Comparison of ENCODE assay signal across 31 cellular contexts in genomic region chr19:1496714-1497577, GRCh38. TPM values are rescaled to one million over a fixed set of nuclear protein-coding genes. Genes with fewer than 3 reads are reported as not detected.
DNase-seq lines count a peak whose midpoint lies in the region; ATAC-seq, FAIRE-seq and TF ChIP-seq lines count a peak whose summit lies in the region.
"Had no signal": no experiment of that assay in that cellular context is flagged by ENCODE, and none has a peak within 500 bp of the region (broad histone marks: within the 10 kb centered on the region; RNA-seq: fewer than 3 reads in every experiment).

No MANE protein-coding gene starts in this region.

- H3K79me2 ChIP-seq in GM12878 (ENCODE audit: control insufficient read depth, insufficient read depth, low read length) = no peaks in the 10 kb centered on the region

- H3K4me3 Mint-ChIP-seq in Calu3 (ENCODE audit: low read depth, unreplicated experiment) = peak overlapping the region; percentile 53
- H3K4me3 Mint-ChIP-seq in osteocyte (ENCODE audit: unreplicated experiment) = no peak overlapping the region
- H3K4me3 Mint-ChIP-seq: CD4-positive, CD25-positive, alpha-beta regulatory T cell; H9; memory B cell; neural crest cell; stimulated activated memory B cell treated with anti-CD40 and anti-IgM and Interleukin-4, amounts not matched to agents 10 μg/mL and 1 μg/mL and 100 μg/mL, for 72 hours had no signal

- no peak overlapping the region for H3K27ac ChIP-seq in GM12878 (ENCODE audit: control insufficient read depth, insufficient read depth)
- H3K27ac ChIP-seq: gastrocnemius medialis, VCaP had no signal

- FAIRE-seq in GM12878 (lab: Jason Lieb, UNC) = no peak
- FAIRE-seq: urothelium cell line had no signal

- POLR2A ChIA-PET in GM12878 (lab: Charles Lee) = no interaction called here

- no peak for TF ChIP-seq CTCF in Calu3 (IDR thresholded peaks at IDR 0.05; ENCODE audit: unreplicated experiment)
- TF ChIP-seq CTCF in GM12878 (IDR thresholded peaks at IDR 0.05 in 2 of 3, conservative IDR thresholded peaks at IDR 0.05 in 1 of 3; ENCODE audit: control insufficient read depth in 2 of 3, extremely low read depth in 1 of 3, insufficient read depth in 1 of 3, low read depth in 3 of 3, low read length in 3 of 3) = no peak
- no peak for TF ChIP-seq CTCF in osteocyte (IDR thresholded peaks at IDR 0.05)

- no peak for TF ChIP-seq POLR2A in GM12878 (IDR thresholded peaks at IDR 0.05; ENCODE audit: low read depth, low read length)

- H2AFZ ChIP-seq in GM12878 (ENCODE audit: control insufficient read depth, low read depth, low read length) = no peak overlapping the region

- SMC1A ChIA-PET in GM12878 (lab: Charles Lee; ENCODE audit: uncharacterized antibody, unreplicated experiment) = no interaction called here

- WGBS in GM12878 (ENCODE audit: insufficient coverage, insufficient replicate concordance, low lambda C conversion rate, missing lambda C conversion rate) = 39% methylated on average over 30 of the region's 39 CpGs

- no peaks in the 10 kb centered on the region for H3K36me3 ChIP-seq in GM12878 (ENCODE audit: control insufficient read depth in 2 of 2, insufficient read depth in 2 of 2, low read length in 1 of 2)
- H3K36me3 ChIP-seq: gastrocnemius medialis had no signal

- no peaks in the 10 kb centered on the region for H3K9me3 Mint-ChIP-seq in Calu3 (ENCODE audit: low read depth, unreplicated experiment)
- H3K9me3 Mint-ChIP-seq in osteocyte (ENCODE audit: unreplicated experiment) = no peaks in the 10 kb centered on the region
- H3K9me3 Mint-ChIP-seq: CD4-positive, CD25-positive, alpha-beta regulatory T cell; memory B cell; neural crest cell; stimulated activated memory B cell treated with anti-CD40 and anti-IgM and Interleukin-4, amounts not matched to agents 10 μg/mL and 1 μg/mL and 100 μg/mL, for 72 hours had no signal

- H3K27ac Mint-ChIP-seq in Calu3 (ENCODE audit: unreplicated experiment) (no peak overlapping the region), osteocyte (ENCODE audit: unreplicated experiment) (no peak overlapping the region)
- H3K27ac Mint-ChIP-seq: CD4-positive, CD25-positive, alpha-beta regulatory T cell; memory B cell; stimulated activated memory B cell treated with anti-CD40 and anti-IgM and Interleukin-4, amounts not matched to agents 10 μg/mL and 1 μg/mL and 100 μg/mL, for 72 hours had no signal

- TF ChIP-seq EP300 in GM12878 (IDR thresholded peaks at IDR 0.05; ENCODE audit: borderline replicate concordance in 1 of 2, control insufficient read depth in 1 of 2, low read depth in 2 of 2, low read length in 2 of 2) = no peak

- peaks cover 5% of the 10 kb centered on the region for H3K36me3 Mint-ChIP-seq in Calu3 (ENCODE audit: insufficient read depth, unreplicated experiment)
- H3K36me3 Mint-ChIP-seq in osteocyte (ENCODE audit: unreplicated experiment) = no peaks in the 10 kb centered on the region
- H3K36me3 Mint-ChIP-seq: CD4-positive, CD25-positive, alpha-beta regulatory T cell; memory B cell; stimulated activated memory B cell treated with anti-CD40 and anti-IgM and Interleukin-4, amounts not matched to agents 10 μg/mL and 1 μg/mL and 100 μg/mL, for 72 hours had no signal

- RAD21 ChIA-PET in GM12878 (lab: Charles Lee; ENCODE audit: unreplicated experiment) = no interaction called here

- no peak overlapping the region for H3K4me3 ChIP-seq in GM12878
- H3K4me3 ChIP-seq: gastrocnemius medialis had no signal

- DNase-seq in Calu3 (no peak), GM12878 (ENCODE audit: low read depth, low spot score) (no peak), osteocyte (ENCODE audit: extremely low spot score, unreplicated experiment) (peak; percentile 79), NCI-H526 (lab: John Stamatoyannopoulos, UW) (no peak)
- DNase-seq in activated CD4-positive, alpha-beta T cell treated with anti-CD3 and anti-CD28 coated beads for 4 hours = no peak
- DNase-seq: activated CD4-positive, alpha-beta T cell treated with anti-CD3 and anti-CD28 coated beads for 48 hours; activated CD8-positive, alpha-beta memory T cell treated with anti-CD3 and anti-CD28 coated beads for 24 hours; activated effector memory CD4-positive, alpha-beta T cell treated with anti-CD3 and anti-CD28 coated beads, Interleukin-2, amount 50 U/mL, for 16 hours; CD4-positive, CD25-positive, alpha-beta regulatory T cell; cerebellar nuclear complex; DMS 273 treated with DMSO at 0.1 percent for 48 hours; gastrocnemius medialis; H9; hippocampal formation; left colon; NCI-H1092; NCI-H187 treated with DMSO at 0.1 percent for 48 hours; NCI-H2171 treated with DMSO at 0.1 percent for 48 hours; NCI-H524 treated with DMSO at 0.1 percent for 48 hours; stimulated activated CD4-positive, alpha-beta T cell treated with anti-CD3 and anti-CD28 coated beads, Interleukin-4, amount 100 ng/mL, for 4 hours; SW 1271; T-helper 9 cell had no signal

- no peak for TF ChIP-seq RAD21 in GM12878 (IDR thresholded peaks at IDR 0.05; ENCODE audit: insufficient read depth, low read depth, low read length)

- no peak overlapping the region for H3K9ac ChIP-seq in GM12878 (ENCODE audit: control insufficient read depth, insufficient read depth, low read length)

- H3K27me3 ChIP-seq in GM12878 (replicated peaks in 1 of 2; ENCODE audit: control insufficient read depth in 2 of 2, insufficient read depth in 2 of 2, low read length in 1 of 2) = no peaks in the 10 kb centered on the region

- H3K9me3 ChIP-seq in GM12878 (replicated peaks; ENCODE audit: control insufficient read depth, insufficient read depth, low read length) = no peaks in the 10 kb centered on the region
- H3K9me3 ChIP-seq: gastrocnemius medialis had no signal

- no peaks in the 10 kb centered on the region for H4K20me1 ChIP-seq in GM12878 (ENCODE audit: control insufficient read depth, insufficient read depth)

- peaks cover 11% of the 10 kb centered on the region for H3K27me3 Mint-ChIP-seq in Calu3 (ENCODE audit: unreplicated experiment)
- peaks cover 8% of the 10 kb centered on the region for H3K27me3 Mint-ChIP-seq in osteocyte (ENCODE audit: unreplicated experiment)

- no peaks in the 10 kb centered on the region for H3K4me1 ChIP-seq in GM12878 (ENCODE audit: control insufficient read depth, insufficient read depth, low read length)
- H3K4me1 ChIP-seq: gastrocnemius medialis had no signal

- in situ Hi-C loops in GM12878 (cut with MboI) = no loop called here

- intact Hi-C loops in Calu3 (cut with micrococcal nuclease; ENCODE audit: unreplicated experiment) (no loop called here), GM12878 (cut with micrococcal nuclease; ENCODE audit: unreplicated experiment) (no loop called here)

- BruUV-seq in Calu3 (replicated peaks; lab: Mats Ljungman, UMichigan) = no TSS peak
- no TSS peak for BruUV-seq in GM12878 (replicated peaks; lab: Mats Ljungman, UMichigan)

- CTCF ChIA-PET in Calu3 (lab: Charles Lee) (no interaction called here), GM12878 (lab: Yijun Ruan, JAX) (interaction anchor here (1.2 kb wide), 1 partner anchor 12 kb away, joined by 5 read pairs; no protein-coding TSS in a partner anchor)

- H3K4me2 ChIP-seq in GM12878 (ENCODE audit: control insufficient read depth, insufficient read depth) = no peak overlapping the region

- peaks cover 17% of the 10 kb centered on the region for H3K4me1 Mint-ChIP-seq in Calu3 (ENCODE audit: low read depth, unreplicated experiment)
- peaks cover under 1% of the 10 kb centered on the region for H3K4me1 Mint-ChIP-seq in osteocyte (ENCODE audit: unreplicated experiment)

- ATAC-seq in GM12878 = peak; percentile 32; the same call in 1 of the 3 replicates
- ATAC-seq: gastrocnemius medialis; Panc1; stimulated activated memory B cell treated with anti-CD40 and anti-IgM and Interleukin-4, amounts not matched to agents 10 μg/mL and 1 μg/mL and 100 μg/mL, for 72 hours had no signal

RNA-seq across cellular contexts. Expression of gene REEP6, which starts 6.0 kb away (rescaled TPM):
- total RNA-seq in Calu3 (2022) = 13.9 and 16.2 TPM in 2 replicates
- 0.27 TPM in 1 of 2 replicates, not detected in the other for total RNA-seq in GM12878 (2013; cell fraction: nucleolus; rRNA removed)
- total RNA-seq in GM12878 (2014; rRNA removed) = 0.27 and 0.45 TPM in 2 replicates
- 0.13 TPM in 1 of 2 replicates, not detected in the other for total RNA-seq in GM12878 (2014; rRNA removed; fragmentation: Illumina TruSeq; extraction: Trizol)
- 0.53 and 0.69 TPM in 2 replicates for total RNA-seq in GM12878 (2021)
- polyA plus RNA-seq in GM12878 (2011; ENCODE audit: low read depth) = not detected
- polyA plus RNA-seq in GM12878 (2011; rRNA removed) = 0.08 TPM in 1 of 2 replicates, not detected in the other
- polyA plus RNA-seq in GM12878 (2011; cell fraction: cytosol; rRNA removed) = 0.18 and 0.36 TPM in 2 replicates
- 0.24 and 0.28 TPM in 2 replicates for polyA plus RNA-seq in GM12878 (2011; cell fraction: nucleus; rRNA removed)
- 0.32 and 0.58 TPM in 2 replicates for polyA plus RNA-seq in GM12878 (2012)
- 0.06 TPM in 1 of 2 replicates, not detected in the other for polyA plus RNA-seq in GM12878 (2014; fragmentation: Illumina TruSeq; extraction: Trizol)
- polyA plus RNA-seq in GM12878 (2014; fragmentation: Nextera tagmentation; extraction: Ambion mirVana) = not detected
- 0.32 and 0.57 TPM in 2 replicates for polyA plus RNA-seq in GM12878 (2014; rRNA removed)
- polyA plus RNA-seq in GM12878 (2016; fragmentation: Nextera tagmentation; extraction: Ambion mirVana) = 1 to 10 TPM in 1 of 2 experiments, under 1 TPM in 1; 0.60 to 1.1 TPM
- not detected in 2 replicates for polyA minus RNA-seq in GM12878 (2011; rRNA and poly(A)+ RNA removed)
- not detected in 2 replicates for polyA minus RNA-seq in GM12878 (2011; cell fraction: cytosol; rRNA and poly(A)+ RNA removed)
- polyA minus RNA-seq in GM12878 (2011; cell fraction: nucleus; rRNA and poly(A)+ RNA removed) = not detected in 2 replicates
- 4.1 and 4.4 TPM in 2 replicates for total RNA-seq in osteocyte

RNA-seq across cellular contexts. Expression of gene PCSK4, which starts 6.8 kb away (rescaled TPM):
- total RNA-seq in Calu3 (2022) (4.5 and 5.5 TPM in 2 replicates), GM12878 (2014; rRNA removed) (0.40 and 0.60 TPM in 2 replicates), GM12878 (2014; rRNA removed; fragmentation: Illumina TruSeq; extraction: Trizol) (0.27 TPM in 1 of 2 replicates, not detected in the other), GM12878 (2021) (0.90 and 0.95 TPM in 2 replicates), osteocyte (3.2 and 5.7 TPM in 2 replicates)
- total RNA-seq in GM12878 (2013; cell fraction: nucleolus; rRNA removed) = 3.5 and 4.7 TPM in 2 replicates
- 0.26 TPM for polyA plus RNA-seq in GM12878 (2011; ENCODE audit: low read depth)
- polyA plus RNA-seq in GM12878 (2011; rRNA removed) (0.12 and 0.35 TPM in 2 replicates), GM12878 (2014; fragmentation: Illumina TruSeq; extraction: Trizol) (not detected in 2 replicates), GM12878 (2014; fragmentation: Nextera tagmentation; extraction: Ambion mirVana) (not detected), GM12878 (2014; rRNA removed) (0.99 and 1.6 TPM in 2 replicates), GM12878 (2016; fragmentation: Nextera tagmentation; extraction: Ambion mirVana) (under 1 TPM; 0.32 to 0.57 TPM)
- 0.28 and 0.38 TPM in 2 replicates for polyA plus RNA-seq in GM12878 (2011; cell fraction: cytosol; rRNA removed)
- polyA plus RNA-seq in GM12878 (2011; cell fraction: nucleus; rRNA removed) = 8.8 and 9.8 TPM in 2 replicates
- polyA plus RNA-seq in GM12878 (2012) = 4.1 and 4.7 TPM in 2 replicates
- 0.59 and 0.67 TPM in 2 replicates for polyA minus RNA-seq in GM12878 (2011; rRNA and poly(A)+ RNA removed)
- polyA minus RNA-seq in GM12878 (2011; cell fraction: cytosol; rRNA and poly(A)+ RNA removed) = not detected in 2 replicates
- 1.7 and 2.0 TPM in 2 replicates for polyA minus RNA-seq in GM12878 (2011; cell fraction: nucleus; rRNA and poly(A)+ RNA removed)

RNA-seq across cellular contexts. Expression of gene ADAMTSL5, which starts 15.9 kb away (rescaled TPM):
- 9.5 and 9.6 TPM in 2 replicates for total RNA-seq in Calu3 (2022)
- total RNA-seq in GM12878 (2013; cell fraction: nucleolus; rRNA removed) = not detected in 2 replicates
- total RNA-seq in GM12878 (2014; rRNA removed) = 0.17 TPM in 1 of 2 replicates, not detected in the other
- total RNA-seq in GM12878 (2014; rRNA removed; fragmentation: Illumina TruSeq; extraction: Trizol) = not detected in 2 replicates
- total RNA-seq in GM12878 (2021) = 0.40 and 0.51 TPM in 2 replicates
- polyA plus RNA-seq in GM12878 (2011; ENCODE audit: low read depth) = 0.08 TPM
- polyA plus RNA-seq in GM12878 (2011; rRNA removed) = 0.04 TPM in 1 of 2 replicates, not detected in the other
- polyA plus RNA-seq in GM12878 (2011; cell fraction: cytosol; rRNA removed) = 0.07 and 0.32 TPM in 2 replicates
- 0.37 and 0.40 TPM in 2 replicates for polyA plus RNA-seq in GM12878 (2011; cell fraction: nucleus; rRNA removed)
- polyA plus RNA-seq in GM12878 (2012) = 0.11 and 0.19 TPM in 2 replicates
- 0.04 TPM in 1 of 2 replicates, not detected in the other for polyA plus RNA-seq in GM12878 (2014; fragmentation: Illumina TruSeq; extraction: Trizol)
- not detected for polyA plus RNA-seq in GM12878 (2014; fragmentation: Nextera tagmentation; extraction: Ambion mirVana)
- 0.09 and 0.47 TPM in 2 replicates for polyA plus RNA-seq in GM12878 (2014; rRNA removed)
- polyA plus RNA-seq in GM12878 (2016; fragmentation: Nextera tagmentation; extraction: Ambion mirVana) = under 1 TPM in 1 of 2 experiments, not detected in 1; 0.83 TPM
- polyA minus RNA-seq in GM12878 (2011; rRNA and poly(A)+ RNA removed) = 0.07 TPM in 1 of 2 replicates, not detected in the other
- polyA minus RNA-seq in GM12878 (2011; cell fraction: cytosol; rRNA and poly(A)+ RNA removed) = not detected in 2 replicates
- not detected in 2 replicates for polyA minus RNA-seq in GM12878 (2011; cell fraction: nucleus; rRNA and poly(A)+ RNA removed)
- total RNA-seq in osteocyte = 4.4 and 6.4 TPM in 2 replicates
- total RNA-seq: dermis microvascular lymphatic vessel endothelial cell, neural crest cell had no signal

RNA-seq across cellular contexts. Expression of gene C19orf25, which starts 17.9 kb away (rescaled TPM):
- total RNA-seq in Calu3 (2022) (33.7 and 33.8 TPM in 2 replicates), GM12878 (2014; rRNA removed) (36.3 and 38.3 TPM in 2 replicates), GM12878 (2014; rRNA removed; fragmentation: Illumina TruSeq; extraction: Trizol) (11.7 and 14.8 TPM in 2 replicates), GM12878 (2021) (36.5 and 37.5 TPM in 2 replicates), osteocyte (38.0 and 38.9 TPM in 2 replicates)
- total RNA-seq in GM12878 (2013; cell fraction: nucleolus; rRNA removed) = 69.0 and 71.0 TPM in 2 replicates
- polyA plus RNA-seq in GM12878 (2011; ENCODE audit: low read depth) = 4.5 TPM
- polyA plus RNA-seq in GM12878 (2011; rRNA removed) (6.3 and 13.6 TPM in 2 replicates), GM12878 (2014; fragmentation: Illumina TruSeq; extraction: Trizol) (4.2 and 13.2 TPM in 2 replicates), GM12878 (2014; fragmentation: Nextera tagmentation; extraction: Ambion mirVana) (1 to 10 TPM; 1.2 to 3.9 TPM), GM12878 (2014; rRNA removed) (42.5 and 52.5 TPM in 2 replicates), GM12878 (2016; fragmentation: Nextera tagmentation; extraction: Ambion mirVana) (10 to 100 TPM; 60.9 to 67.0 TPM)
- 26.6 and 50.8 TPM in 2 replicates for polyA plus RNA-seq in GM12878 (2011; cell fraction: cytosol; rRNA removed)
- polyA plus RNA-seq in GM12878 (2011; cell fraction: nucleus; rRNA removed) = 37.5 and 49.9 TPM in 2 replicates
- 18.6 and 22.1 TPM in 2 replicates for polyA plus RNA-seq in GM12878 (2012)
- polyA minus RNA-seq in GM12878 (2011; rRNA and poly(A)+ RNA removed) = 4.5 and 13.9 TPM in 2 replicates
- 8.7 and 11.5 TPM in 2 replicates for polyA minus RNA-seq in GM12878 (2011; cell fraction: cytosol; rRNA and poly(A)+ RNA removed)
- 11.2 and 27.7 TPM in 2 replicates for polyA minus RNA-seq in GM12878 (2011; cell fraction: nucleus; rRNA and poly(A)+ RNA removed)

RNA-seq across cellular contexts. Expression of gene PLK5, which starts 26.9 kb away (rescaled TPM):
- not detected in 2 replicates for total RNA-seq in Calu3 (2022)
- total RNA-seq in GM12878 (2013; cell fraction: nucleolus; rRNA removed) = not detected in 2 replicates
- total RNA-seq in GM12878 (2014; rRNA removed) = not detected in 2 replicates
- not detected in 2 replicates for total RNA-seq in GM12878 (2014; rRNA removed; fragmentation: Illumina TruSeq; extraction: Trizol)
- 0.13 and 0.51 TPM in 2 replicates for total RNA-seq in GM12878 (2021)
- not detected for polyA plus RNA-seq in GM12878 (2011; ENCODE audit: low read depth)
- not detected in 2 replicates for polyA plus RNA-seq in GM12878 (2011; rRNA removed)
- not detected in 2 replicates for polyA plus RNA-seq in GM12878 (2011; cell fraction: cytosol; rRNA removed)
- polyA plus RNA-seq in GM12878 (2011; cell fraction: nucleus; rRNA removed) = not detected in 2 replicates
- polyA plus RNA-seq in GM12878 (2012) = 0.20 and 0.22 TPM in 2 replicates
- not detected in 2 replicates for polyA plus RNA-seq in GM12878 (2014; fragmentation: Illumina TruSeq; extraction: Trizol)
- not detected for polyA plus RNA-seq in GM12878 (2014; fragmentation: Nextera tagmentation; extraction: Ambion mirVana)
- polyA plus RNA-seq in GM12878 (2014; rRNA removed) = not detected in 2 replicates
- not detected for polyA plus RNA-seq in GM12878 (2016; fragmentation: Nextera tagmentation; extraction: Ambion mirVana)
- not detected in 2 replicates for polyA minus RNA-seq in GM12878 (2011; rRNA and poly(A)+ RNA removed)
- polyA minus RNA-seq in GM12878 (2011; cell fraction: cytosol; rRNA and poly(A)+ RNA removed) = not detected in 2 replicates
- not detected in 2 replicates for polyA minus RNA-seq in GM12878 (2011; cell fraction: nucleus; rRNA and poly(A)+ RNA removed)
- total RNA-seq in osteocyte = 0.54 TPM in 1 of 2 replicates, not detected in the other
- total RNA-seq: CD4-positive, CD25-positive, alpha-beta regulatory T cell; dermis microvascular lymphatic vessel endothelial cell; G401; gastrocnemius medialis; left colon; neural crest cell; posterior vena cava had no signal
- polyA plus RNA-seq: CD4-positive, CD25-positive, alpha-beta regulatory T cell had no signal
